In the genomic region with DNA sequence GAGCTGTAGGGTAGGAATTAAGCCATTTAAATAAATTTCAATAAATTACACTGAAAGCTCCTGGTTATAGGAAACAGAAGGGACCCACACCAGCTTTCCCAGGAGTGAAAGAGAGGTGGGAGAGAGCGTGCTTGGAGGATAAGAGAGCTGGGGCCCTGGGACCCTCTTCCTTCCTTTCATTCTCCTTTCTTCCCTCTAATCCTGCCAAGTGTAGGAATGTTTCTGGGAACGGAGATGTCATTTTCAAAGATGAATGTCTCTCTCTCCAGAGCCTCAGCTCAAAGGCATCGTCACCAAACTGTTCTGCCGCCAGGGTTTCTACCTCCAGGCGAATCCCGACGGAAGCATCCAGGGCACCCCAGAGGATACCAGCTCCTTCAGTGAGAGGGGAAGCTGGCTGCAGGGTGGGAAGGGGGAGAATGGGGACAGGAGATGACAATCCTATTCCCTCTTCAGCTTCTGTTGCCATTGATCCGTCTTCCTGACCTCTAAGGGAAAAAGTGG, we compare ENCODE assay signal across 10 cellular contexts. TPM values are rescaled to one million over a fixed set of nuclear protein-coding genes. Genes with fewer than 3 reads are reported as not detected.
DNase-seq lines count a peak whose midpoint lies in the region; ATAC-seq and TF ChIP-seq lines count a peak whose summit lies in the region.
"Had no signal": no experiment of that assay in that cellular context is flagged by ENCODE, and none has a peak within 500 bp of the region (broad histone marks: within the 10 kb centered on the region; RNA-seq: fewer than 3 reads in every experiment).

No MANE protein-coding gene starts in this region.

- H3K9ac ChIP-seq in smooth muscle cell (ENCODE audit: low read depth) = no peak overlapping the region

- ATAC-seq in activated naive CD8-positive, alpha-beta T cell treated with anti-CD3 and anti-CD28 coated beads, Interleukin-2, amount 10 ng/mL, durations not matched to agents 7 days and 5 days (ENCODE audit: low read depth) = no peak
- no peak for ATAC-seq in activated naive CD8-positive, alpha-beta T cell treated with anti-CD3 and anti-CD28 coated beads, Interleukin-2, amount 50 U/mL, for 24 hours
- no peak for ATAC-seq in GM18502 (IDR thresholded peaks at IDR 0.05; ENCODE audit: poor library complexity, unreplicated experiment)
- ATAC-seq: body of pancreas had no signal

- H3K4me1 ChIP-seq in smooth muscle cell (ENCODE audit: low read depth) = peaks cover 27% of the 10 kb centered on the region

- H3K4me1 Mint-ChIP-seq in activated naive CD8-positive, alpha-beta T cell treated with anti-CD3 and anti-CD28 coated beads, Interleukin-2, amount 10 ng/mL, durations not matched to agents 7 days and 5 days = peaks cover 35% of the 10 kb centered on the region
- H3K4me1 Mint-ChIP-seq in activated naive CD8-positive, alpha-beta T cell treated with anti-CD3 and anti-CD28 coated beads, Interleukin-2, amount 50 U/mL, for 24 hours = peaks cover 50% of the 10 kb centered on the region

- H3K36me3 Mint-ChIP-seq in activated naive CD8-positive, alpha-beta T cell treated with anti-CD3 and anti-CD28 coated beads, Interleukin-2, amount 10 ng/mL, durations not matched to agents 7 days and 5 days = peaks cover 20% of the 10 kb centered on the region
- H3K36me3 Mint-ChIP-seq in activated naive CD8-positive, alpha-beta T cell treated with anti-CD3 and anti-CD28 coated beads, Interleukin-2, amount 50 U/mL, for 24 hours (ENCODE audit: low read depth) = peaks cover 4% of the 10 kb centered on the region

- H3K79me2 ChIP-seq in smooth muscle cell (ENCODE audit: low read depth) = no peaks in the 10 kb centered on the region

- peak overlapping the region; percentile 96 for H3K4me3 Mint-ChIP-seq in activated naive CD8-positive, alpha-beta T cell treated with anti-CD3 and anti-CD28 coated beads, Interleukin-2, amount 10 ng/mL, durations not matched to agents 7 days and 5 days
- H3K4me3 Mint-ChIP-seq in activated naive CD8-positive, alpha-beta T cell treated with anti-CD3 and anti-CD28 coated beads, Interleukin-2, amount 50 U/mL, for 24 hours = no peak overlapping the region

- no peak overlapping the region for H3K4me3 ChIP-seq in fibroblast of the aortic adventitia (ENCODE audit: low read depth, low read length)
- H3K4me3 ChIP-seq in smooth muscle cell = peak overlapping the region; percentile 61
- H3K4me3 ChIP-seq: body of pancreas had no signal

- POLR2A ChIA-PET in activated naive CD8-positive, alpha-beta T cell treated with anti-CD3 and anti-CD28 coated beads, Interleukin-2, amount 10 ng/mL, durations not matched to agents 7 days and 5 days (lab: Charles Lee) = interaction anchor here (0.7 to 7.9 kb wide), 9 partner anchors 11 to 246 kb away, joined by 3 to 60 read pairs (median 7); partner anchors contain the start of genes KCTD11, POLR2A and TP53

- no peak for TF ChIP-seq CTCF in fibroblast of the aortic adventitia (IDR thresholded peaks at IDR 0.05; ENCODE audit: insufficient read depth, low read length)
- TF ChIP-seq CTCF in smooth muscle cell (IDR thresholded peaks at IDR 0.05; ENCODE audit: borderline replicate concordance, insufficient read depth, poor library complexity, severe bottlenecking) = no peak

- H3K9me3 Mint-ChIP-seq in activated naive CD8-positive, alpha-beta T cell treated with anti-CD3 and anti-CD28 coated beads, Interleukin-2, amount 10 ng/mL, durations not matched to agents 7 days and 5 days = no peaks in the 10 kb centered on the region
- H3K9me3 Mint-ChIP-seq in activated naive CD8-positive, alpha-beta T cell treated with anti-CD3 and anti-CD28 coated beads, Interleukin-2, amount 50 U/mL, for 24 hours = no peaks in the 10 kb centered on the region

- H3K27ac ChIP-seq in smooth muscle cell (ENCODE audit: low read depth) = no peak overlapping the region
- H3K27ac ChIP-seq: body of pancreas had no signal

- 53% methylated on average over 8 of the region's 8 CpGs for WGBS in smooth muscle cell (ENCODE audit: low lambda C conversion rate)

- peaks cover 16% of the 10 kb centered on the region for H3F3A ChIP-seq in smooth muscle cell (ENCODE audit: low read depth)

- no peak overlapping the region for H2AFZ ChIP-seq in smooth muscle cell (ENCODE audit: low read depth)

- H3K27ac Mint-ChIP-seq in activated naive CD8-positive, alpha-beta T cell treated with anti-CD3 and anti-CD28 coated beads, Interleukin-2, amount 10 ng/mL, durations not matched to agents 7 days and 5 days = no peak overlapping the region
- H3K27ac Mint-ChIP-seq in activated naive CD8-positive, alpha-beta T cell treated with anti-CD3 and anti-CD28 coated beads, Interleukin-2, amount 50 U/mL, for 24 hours = no peak overlapping the region

- H3K4me2 ChIP-seq in smooth muscle cell = peak overlapping the region; percentile 88

- H3K27me3 Mint-ChIP-seq in activated naive CD8-positive, alpha-beta T cell treated with anti-CD3 and anti-CD28 coated beads, Interleukin-2, amount 10 ng/mL, durations not matched to agents 7 days and 5 days = peaks cover 17% of the 10 kb centered on the region
- peaks cover 60% of the 10 kb centered on the region for H3K27me3 Mint-ChIP-seq in activated naive CD8-positive, alpha-beta T cell treated with anti-CD3 and anti-CD28 coated beads, Interleukin-2, amount 50 U/mL, for 24 hours

- DNase-seq in activated naive CD8-positive, alpha-beta T cell treated with anti-CD3 and anti-CD28 coated beads, Interleukin-2, amount 10 ng/mL, durations not matched to agents 7 days and 5 days = no peak
- no peak for DNase-seq in activated naive CD8-positive, alpha-beta T cell treated with anti-CD3 and anti-CD28 coated beads, Interleukin-2, amount 50 U/mL, for 24 hours
- DNase-seq in fibroblast of the aortic adventitia (ENCODE audit: low read depth) = peak; percentile 25
- DNase-seq in smooth muscle cell (lab: John Stamatoyannopoulos, UW; ENCODE audit: unreplicated experiment) = no peak
- DNase-seq in HuH-7.5 (ENCODE audit: low spot score) = no peak
- DNase-seq: GF-D8, NCI-H146, T1000 had no signal

- peaks cover 12% of the 10 kb centered on the region for H4K20me1 ChIP-seq in smooth muscle cell (ENCODE audit: low read depth)

- no peaks in the 10 kb centered on the region for H3K9me3 ChIP-seq in smooth muscle cell (replicated peaks; ENCODE audit: low read depth)
- H3K9me3 ChIP-seq: body of pancreas had no signal

- peaks cover 3% of the 10 kb centered on the region for H3K27me3 ChIP-seq in smooth muscle cell (ENCODE audit: low read depth)
- H3K27me3 ChIP-seq: body of pancreas had no signal

- no peaks in the 10 kb centered on the region for H3K36me3 ChIP-seq in smooth muscle cell (ENCODE audit: low read depth)

RNA-seq across cellular contexts. Expression of gene FGF11, which starts 1.9 kb away (rescaled TPM):
- 10 to 100 TPM; 25.4 to 28.5 TPM for total RNA-seq in activated naive CD8-positive, alpha-beta T cell treated with anti-CD3 and anti-CD28 coated beads, Interleukin-2, amount 10 ng/mL, durations not matched to agents 7 days and 5 days
- total RNA-seq in fibroblast of the aortic adventitia (ENCODE audit: low replicate concordance) = 0.36 and 1.7 TPM in 2 replicates
- total RNA-seq in smooth muscle cell = 21.3 and 28.5 TPM in 2 replicates
- polyA plus RNA-seq in smooth muscle cell = 13.9 and 30.9 TPM in 2 replicates

RNA-seq across cellular contexts. Expression of gene CHRNB1, which starts 3.6 kb away (rescaled TPM):
- 10 to 100 TPM; 15.2 to 15.7 TPM for total RNA-seq in activated naive CD8-positive, alpha-beta T cell treated with anti-CD3 and anti-CD28 coated beads, Interleukin-2, amount 10 ng/mL, durations not matched to agents 7 days and 5 days
- total RNA-seq in fibroblast of the aortic adventitia (ENCODE audit: low replicate concordance) (4.7 and 6.1 TPM in 2 replicates), smooth muscle cell (8.9 and 12.2 TPM in 2 replicates)
- polyA plus RNA-seq in smooth muscle cell = 19.0 and 22.5 TPM in 2 replicates

RNA-seq across cellular contexts. Expression of gene TMEM102, which starts 6.0 kb away (rescaled TPM):
- total RNA-seq in activated naive CD8-positive, alpha-beta T cell treated with anti-CD3 and anti-CD28 coated beads, Interleukin-2, amount 10 ng/mL, durations not matched to agents 7 days and 5 days = 10 to 100 TPM; 15.7 to 17.7 TPM
- total RNA-seq in fibroblast of the aortic adventitia (ENCODE audit: low replicate concordance) = 1.6 and 2.2 TPM in 2 replicates
- total RNA-seq in smooth muscle cell = 7.3 and 10.0 TPM in 2 replicates
- 10.5 and 11.9 TPM in 2 replicates for polyA plus RNA-seq in smooth muscle cell

RNA-seq across cellular contexts. Expression of gene SPEM3, which starts 12.6 kb away (rescaled TPM):
- total RNA-seq in activated naive CD8-positive, alpha-beta T cell treated with anti-CD3 and anti-CD28 coated beads, Interleukin-2, amount 10 ng/mL, durations not matched to agents 7 days and 5 days = not detected
- total RNA-seq in fibroblast of the aortic adventitia (ENCODE audit: low replicate concordance) (0.25 TPM in 1 of 2 replicates, not detected in the other), smooth muscle cell (not detected in 2 replicates)
- polyA plus RNA-seq in smooth muscle cell = 0.14 TPM in 1 of 2 replicates, not detected in the other
- total RNA-seq: body of pancreas had no signal

RNA-seq across cellular contexts. Expression of gene SPEM2, which starts 15.8 kb away (rescaled TPM):
- total RNA-seq in activated naive CD8-positive, alpha-beta T cell treated with anti-CD3 and anti-CD28 coated beads, Interleukin-2, amount 10 ng/mL, durations not matched to agents 7 days and 5 days = not detected
- not detected in 2 replicates for total RNA-seq in fibroblast of the aortic adventitia (ENCODE audit: low replicate concordance)
- 0.22 TPM in 1 of 2 replicates, not detected in the other for total RNA-seq in smooth muscle cell
- polyA plus RNA-seq in smooth muscle cell = 0.56 and 1.0 TPM in 2 replicates
- total RNA-seq: body of pancreas had no signal
